Comparison of ENCODE assay signal across 21 cellular contexts in the genomic region with DNA sequence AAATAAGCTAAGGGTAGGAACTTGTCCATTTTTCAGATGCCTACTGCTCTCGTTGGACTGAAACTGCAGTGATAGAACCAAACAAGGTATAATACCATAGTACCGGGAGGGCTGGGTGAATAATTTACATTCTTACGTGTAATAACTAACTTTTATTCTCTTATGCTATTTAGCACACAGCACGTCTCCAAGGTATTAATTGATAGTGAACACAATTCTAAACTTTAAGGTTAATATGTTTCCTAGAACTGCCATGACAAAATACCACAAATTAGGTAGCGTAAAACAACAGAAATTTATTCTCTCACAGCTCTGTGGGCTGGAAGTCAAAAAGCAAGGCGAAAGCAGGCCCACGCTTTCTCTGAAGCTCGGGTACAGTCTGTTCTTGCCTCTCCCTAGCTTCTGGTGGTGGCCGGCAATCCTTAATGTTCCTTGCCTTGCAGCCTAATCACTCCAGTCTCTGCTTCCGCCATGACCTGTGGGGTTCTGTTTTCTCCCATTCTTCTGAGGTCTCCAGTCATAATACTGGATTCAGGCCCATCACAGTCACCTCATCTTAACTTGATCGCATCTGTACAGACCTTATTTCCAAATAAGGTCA. TPM values are rescaled to one million over a fixed set of nuclear protein-coding genes. Genes with fewer than 3 reads are reported as not detected.
DNase-seq lines count a peak whose midpoint lies in the region; FAIRE-seq and TF ChIP-seq lines count a peak whose summit lies in the region.
"Had no signal": no experiment of that assay in that cellular context is flagged by ENCODE, and none has a peak within 500 bp of the region (broad histone marks: within the 10 kb centered on the region; RNA-seq: fewer than 3 reads in every experiment).

No MANE protein-coding gene starts in this region.

- peak; percentile 4 for FAIRE-seq in GM19239 (lab: Jason Lieb, UNC)
- FAIRE-seq: GM12878, HepG2 had no signal

- H3K9me3 ChIP-seq in SK-N-MC (ENCODE audit: low read depth, low read length) (no peaks in the 10 kb centered on the region), testis (no peaks in the 10 kb centered on the region)
- H3K9me3 ChIP-seq: BE2C had no signal

- WGBS in testis, 2 donors: 61 to 67% methylated on average over 11 of the region's 11 CpGs

- peaks cover 10% of the 10 kb centered on the region for H3K36me3 ChIP-seq in SK-N-MC (ENCODE audit: insufficient read depth, low read length)
- H3K36me3 ChIP-seq in testis (ENCODE audit: low read depth, missing control alignments): no peaks in the 10 kb centered on the region
- H3K36me3 ChIP-seq: BE2C had no signal

- TF ChIP-seq CTCF in testis (IDR thresholded peaks at IDR 0.05): no peak

- intact Hi-C loops in testis (cut with DNase I; ENCODE audit: low total_unique reads): no loop called here

- no peak for DNase-seq in GM19239 (ENCODE audit: insufficient read length, low spot score)
- DNase-seq in SK-N-MC (ENCODE audit: low read depth, low spot score): no peak
- DNase-seq in kidney tubule cell (ENCODE audit: low spot score): peak; percentile 69
- DNase-seq in testis: peak; percentile 66
- DNase-seq in NCI-H82 treated with DMSO at 0.1 percent for 48 hours (lab: John Stamatoyannopoulos, UW; ENCODE audit: unreplicated experiment): no peak
- DNase-seq in activated gamma-delta T cell treated with Interleukin-2 at 50 U/mL for 16 hours: no peak
- DNase-seq in activated CD4-positive, alpha-beta T cell treated with anti-CD3 and anti-CD28 coated beads for 1 hour: no peak
- DNase-seq: ACHN; BE2C; C1 segment of cervical spinal cord; CD4-positive, CD25-positive, alpha-beta regulatory T cell; CD8-positive, alpha-beta memory T cell; COR-L47; DMS 273 treated with DMSO at 0.1 percent for 48 hours; DMS53; DND-41; EL; GOT3; H7 had no signal

- H3K4me1 ChIP-seq in testis: peaks cover 10% of the 10 kb centered on the region

- H3K27me3 ChIP-seq in testis: no peaks in the 10 kb centered on the region
- H3K27me3 ChIP-seq: BE2C had no signal

- TF ChIP-seq POLR2A in testis (IDR thresholded peaks at IDR 0.05): no peak

- H3K9ac ChIP-seq in SK-N-MC (ENCODE audit: insufficient read length): no peak overlapping the region

- peak overlapping the region; percentile 30 for H3K27ac ChIP-seq in SK-N-MC
- H3K27ac ChIP-seq in testis: peak overlapping the region; percentile 33 to 78

- H3K4me3 ChIP-seq in SK-N-MC (no peak overlapping the region), testis (no peak overlapping the region)
- H3K4me3 ChIP-seq: GM12878 had no signal

RNA-seq across cellular contexts. Expression of gene BCL2, which starts 5.6 kb away (rescaled TPM):
- total RNA-seq in testis: 10 to 100 TPM; 16.0 to 20.8 TPM
- 6.3 TPM for polyA plus RNA-seq in testis (ENCODE audit: insufficient read depth, low read depth, low replicate concordance)

RNA-seq across cellular contexts. Expression of gene KDSR, which starts 41.8 kb away (rescaled TPM):
- 10 to 100 TPM; 41.7 to 64.1 TPM for total RNA-seq in testis
- polyA plus RNA-seq in testis (ENCODE audit: insufficient read depth, low read depth, low replicate concordance): 30.2 TPM

Comparison
In these comparisons a context has a peak if more than half of its experiments do, and no peak if none do; other contexts are left out.
1. DNase-seq: peak in kidney tubule cell (single experiment) and testis (single experiment); none in GM19239 (single experiment), SK-N-MC (single experiment), NCI-H82 treated with DMSO at 0.1 percent for 48 hours (single experiment), activated gamma-delta T cell treated with Interleukin-2 at 50 U/mL for 16 hours (single experiment) and activated CD4-positive, alpha-beta T cell treated with anti-CD3 and anti-CD28 coated beads for 1 hour (single experiment).